In genomic region chr7:24971333-24972165, GRCh38 we compare ENCODE assay signal across 9 cellular contexts. TPM values are rescaled to one million over a fixed set of nuclear protein-coding genes. Genes with fewer than 3 reads are reported as not detected.
A peak's percentile ranks its signal among the peaks of the same experiment; 100 is the strongest.
DNase-seq lines count a peak whose midpoint lies in the region; ATAC-seq and TF ChIP-seq lines count a peak whose summit lies in the region.
"Had no signal": no experiment of that assay in that cellular context is flagged by ENCODE, and none has a peak within 500 bp of the region (broad histone marks: within the 10 kb centered on the region; RNA-seq: fewer than 3 reads in every experiment).

No MANE protein-coding gene starts in this region.

- H3K27me3 Mint-ChIP-seq in activated CD4-positive, alpha-beta T cell treated with anti-CD3 and anti-CD28 coated beads, Interleukin-2, amount 10 ng/mL, durations not matched to agents 24 days and 14 days, result no peaks in the 10 kb centered on the region
- H3K27me3 Mint-ChIP-seq in stimulated activated memory B cell treated with anti-CD40 and anti-IgM and Interleukin-4, amounts not matched to agents 10 μg/mL and 1 μg/mL and 100 μg/mL, for 72 hours, result no peaks in the 10 kb centered on the region

- no peak overlapping the region for H2AFZ ChIP-seq in PC-3 (ENCODE audit: low read length)

- ATAC-seq in PC-3 (peak; percentile 33; the same call in 1 of the 2 replicates), GM21737 (IDR thresholded peaks at IDR 0.05; ENCODE audit: unreplicated experiment) (no peak), GM19328 (IDR thresholded peaks at IDR 0.05; ENCODE audit: unreplicated experiment) (no peak)
- ATAC-seq in stimulated activated memory B cell treated with anti-CD40 and anti-IgM and Interleukin-4, amounts not matched to agents 10 μg/mL and 1 μg/mL and 100 μg/mL, for 72 hours, result no peak

- H3K79me2 ChIP-seq in PC-3 (ENCODE audit: low read length), result peaks cover 98% of the 10 kb centered on the region

- CTCF ChIA-PET in PC-3 (lab: Charles Lee), result no interaction called here

- peaks cover 23% of the 10 kb centered on the region for H3K36me3 Mint-ChIP-seq in activated CD4-positive, alpha-beta T cell treated with anti-CD3 and anti-CD28 coated beads, Interleukin-2, amount 10 ng/mL, durations not matched to agents 24 days and 14 days (ENCODE audit: low read depth)
- H3K36me3 Mint-ChIP-seq in stimulated activated memory B cell treated with anti-CD40 and anti-IgM and Interleukin-4, amounts not matched to agents 10 μg/mL and 1 μg/mL and 100 μg/mL, for 72 hours, result peaks cover 13% of the 10 kb centered on the region

- no peaks in the 10 kb centered on the region for H3K36me3 ChIP-seq in PC-3 (ENCODE audit: low read depth, low read length)

- peak overlapping the region; percentile 52 for H3K4me3 Mint-ChIP-seq in activated CD4-positive, alpha-beta T cell treated with anti-CD3 and anti-CD28 coated beads, Interleukin-2, amount 10 ng/mL, durations not matched to agents 24 days and 14 days
- no peak overlapping the region for H3K4me3 Mint-ChIP-seq in stimulated activated memory B cell treated with anti-CD40 and anti-IgM and Interleukin-4, amounts not matched to agents 10 μg/mL and 1 μg/mL and 100 μg/mL, for 72 hours

- no TSS peak for BruUV-seq in PC-3 (replicated peaks; lab: Mats Ljungman, UMichigan)

- H3K4me1 ChIP-seq in PC-3 (ENCODE audit: insufficient read depth, low read length), result peaks cover 45% of the 10 kb centered on the region

- no peak overlapping the region for H3K27ac ChIP-seq in PC-3 (ENCODE audit: low read length)

- H3K9ac ChIP-seq in PC-3 (ENCODE audit: low read length), result no peak overlapping the region

- peak; percentile 61 for DNase-seq in activated CD4-positive, alpha-beta T cell treated with anti-CD3 and anti-CD28 coated beads, Interleukin-2, amount 10 ng/mL, durations not matched to agents 24 days and 14 days
- no peak for DNase-seq in activated CD4-positive, alpha-beta T cell treated with anti-CD3 and anti-CD28 coated beads for 4 hours
- peak; percentile 26 for DNase-seq in PC-3
- DNase-seq in epithelial cell of proximal tubule (ENCODE audit: low read depth), result peak; percentile 38
- DNase-seq in GM19238 (ENCODE audit: insufficient read length, low spot score), result no peak
- DNase-seq: NCI-H2029 had no signal

- no peaks in the 10 kb centered on the region for H3K9me3 Mint-ChIP-seq in activated CD4-positive, alpha-beta T cell treated with anti-CD3 and anti-CD28 coated beads, Interleukin-2, amount 10 ng/mL, durations not matched to agents 24 days and 14 days
- no peaks in the 10 kb centered on the region for H3K9me3 Mint-ChIP-seq in stimulated activated memory B cell treated with anti-CD40 and anti-IgM and Interleukin-4, amounts not matched to agents 10 μg/mL and 1 μg/mL and 100 μg/mL, for 72 hours

- H3K4me3 ChIP-seq in PC-3 (ENCODE audit: low read length) (no peak overlapping the region), epithelial cell of proximal tubule (ENCODE audit: low read depth, low read length) (no peak overlapping the region)

- intact Hi-C loops in activated CD4-positive, alpha-beta T cell treated with anti-CD3 and anti-CD28 coated beads, Interleukin-2, amount 10 ng/mL, durations not matched to agents 24 days and 14 days (cut with micrococcal nuclease), result no loop called here
- intact Hi-C loops in PC-3 (cut with micrococcal nuclease), result loop anchor here (5.0 kb wide), 1 partner anchor 49 kb away; no protein-coding TSS in a partner anchor

- no peaks in the 10 kb centered on the region for H3K9me2 ChIP-seq in PC-3 (replicated peaks; ENCODE audit: low read length)

- POLR2A ChIA-PET in PC-3 (lab: Charles Lee; ENCODE audit: unreplicated experiment), result interaction anchor here (0.6 kb wide), 1 partner anchor 44 kb away, joined by 5 read pairs; no protein-coding TSS in a partner anchor

- peaks cover 72% of the 10 kb centered on the region for H3K4me1 Mint-ChIP-seq in activated CD4-positive, alpha-beta T cell treated with anti-CD3 and anti-CD28 coated beads, Interleukin-2, amount 10 ng/mL, durations not matched to agents 24 days and 14 days
- peaks cover 75% of the 10 kb centered on the region for H3K4me1 Mint-ChIP-seq in stimulated activated memory B cell treated with anti-CD40 and anti-IgM and Interleukin-4, amounts not matched to agents 10 μg/mL and 1 μg/mL and 100 μg/mL, for 72 hours

- no peaks in the 10 kb centered on the region for H3K9me3 ChIP-seq in PC-3 (ENCODE audit: low read length)

- peaks cover 22% of the 10 kb centered on the region; the same call in 1 of the 2 replicates for H4K20me1 ChIP-seq in PC-3 (ENCODE audit: low read length)

- no peak overlapping the region for H3K4me2 ChIP-seq in PC-3 (ENCODE audit: low read length)

- peak overlapping the region; percentile 73 for H3K27ac Mint-ChIP-seq in activated CD4-positive, alpha-beta T cell treated with anti-CD3 and anti-CD28 coated beads, Interleukin-2, amount 10 ng/mL, durations not matched to agents 24 days and 14 days
- peak overlapping the region; percentile 29 for H3K27ac Mint-ChIP-seq in stimulated activated memory B cell treated with anti-CD40 and anti-IgM and Interleukin-4, amounts not matched to agents 10 μg/mL and 1 μg/mL and 100 μg/mL, for 72 hours

- H3K27me3 ChIP-seq in PC-3 (ENCODE audit: low read length), result no peaks in the 10 kb centered on the region

- TF ChIP-seq CTCF in PC-3 (conservative IDR thresholded peaks at IDR 0.05; ENCODE audit: low read depth, low read length) (no peak), epithelial cell of proximal tubule (conservative IDR thresholded peaks at IDR 0.05; ENCODE audit: low read depth, low read length) (no peak)

- H3F3A ChIP-seq in PC-3 (ENCODE audit: low read length, unreplicated experiment), result no peaks in the 10 kb centered on the region

RNA-seq across cellular contexts. Expression of gene OSBPL3, which starts 8.4 kb away (rescaled TPM):
- total RNA-seq in activated CD4-positive, alpha-beta T cell treated with anti-CD3 and anti-CD28 coated beads, Interleukin-2, amount 10 ng/mL, durations not matched to agents 24 days and 14 days, result 93.7 and 93.8 TPM in 2 replicates
- total RNA-seq in PC-3 (2014; rRNA removed) (10.5 and 11.6 TPM in 2 replicates), epithelial cell of proximal tubule (24.5 and 26.8 TPM in 2 replicates)

Comparison
In these comparisons a context has a peak if more than half of its experiments do, and no peak if none do; other contexts are left out.
1. DNase-seq: peak in activated CD4-positive, alpha-beta T cell treated with anti-CD3 and anti-CD28 coated beads, Interleukin-2, amount 10 ng/mL, durations not matched to agents 24 days and 14 days (single experiment), PC-3 (single experiment) and epithelial cell of proximal tubule (single experiment); none in activated CD4-positive, alpha-beta T cell treated with anti-CD3 and anti-CD28 coated beads for 4 hours (0 of 2) and GM19238 (single experiment).